In genomic region chr4:141458501-141458900, GRCh38 we compare ENCODE assay signal across 21 cellular contexts.
DNase-seq lines count a peak whose midpoint lies in the region; ATAC-seq, FAIRE-seq and TF ChIP-seq lines count a peak whose summit lies in the region.
"Had no signal": no experiment of that assay in that cellular context is flagged by ENCODE, and none has a peak within 500 bp of the region (broad histone marks: within the 10 kb centered on the region; RNA-seq: fewer than 3 reads in every experiment).

No MANE protein-coding gene starts in this region.

- DNase-seq in EH (ENCODE audit: low read depth) (peak; percentile 23), MG63 (peak; percentile 46), astrocyte (ENCODE audit: low read depth) (no peak), mesenchymal stem cell (no peak), NCI-H146 (lab: John Stamatoyannopoulos, UW) (no peak), posterior cingulate gyrus (no peak)
- no peak for DNase-seq in activated T-cell treated with anti-CD3 and anti-CD28 coated beads, Interleukin-2, amount 50 U/mL, for 4 hours
- no peak for DNase-seq in activated naive CD4-positive, alpha-beta T cell treated with anti-CD3 and anti-CD28 coated beads, Interleukin-2, amount 50 U/mL, for 72 hours (ENCODE audit: low spot score in 2 of 2)
- DNase-seq: activated CD4-positive, alpha-beta T cell treated with anti-CD3 and anti-CD28 coated beads for 36 hours; activated gamma-delta T cell treated with Interleukin-2 at 50 U/mL for 16 hours; AML-193; anterior cingulate cortex; lower lobe of right lung; naive B cell; NCI-H1417 treated with DMSO at 0.1 percent for 48 hours; NCI-H345; stimulated activated naive B cell treated with anti-CD40 and anti-IgM and Interleukin-4, amounts not matched to agents 10 μg/mL and 1 μg/mL and 100 μg/mL, for 72 hours; T-helper 9 cell; tibial artery had no signal

- peak overlapping the region in 1 of 2 experiments; percentile 48 for H3K18ac ChIP-seq in mesenchymal stem cell (ENCODE audit: low read depth in 1 of 2, low read length in 2 of 2)

- H3K9me3 ChIP-seq in MG63 (no peaks in the 10 kb centered on the region), astrocyte (ENCODE audit: insufficient read depth, low read depth, low read length) (no peaks in the 10 kb centered on the region), mesenchymal stem cell (ENCODE audit: control insufficient read depth, low read length) (no peaks in the 10 kb centered on the region)
- H3K9me3 ChIP-seq: gastroesophageal sphincter, lower lobe of right lung, tibial artery had no signal

- H3K9ac ChIP-seq in astrocyte (ENCODE audit: low read length) (no peak overlapping the region), mesenchymal stem cell (ENCODE audit: low read length) (no peak overlapping the region)

- no peak overlapping the region for H4K8ac ChIP-seq in mesenchymal stem cell (ENCODE audit: low read length)

- TF ChIP-seq CTCF in astrocyte (IDR thresholded peaks at IDR 0.05; ENCODE audit: insufficient read depth, low read depth, low read length), result no peak

- peak overlapping the region in 1 of 2 experiments; percentile 41 for H3K4ac ChIP-seq in mesenchymal stem cell (ENCODE audit: low read depth in 1 of 2, low read length in 2 of 2)

- H3K4me1 ChIP-seq in astrocyte (ENCODE audit: insufficient read depth, low read length), result no peaks in the 10 kb centered on the region
- H3K4me1 ChIP-seq in mesenchymal stem cell (ENCODE audit: control insufficient read depth, insufficient read depth, low read depth, low read length), result peaks cover 2% of the 10 kb centered on the region
- H3K4me1 ChIP-seq: gastroesophageal sphincter, lower lobe of right lung, tibial artery had no signal

- H3K4me3 ChIP-seq in MG63 (no peak overlapping the region), astrocyte (ENCODE audit: insufficient read depth, low read depth, low read length) (no peak overlapping the region), mesenchymal stem cell (ENCODE audit: insufficient read depth in 1 of 2, low read depth in 1 of 2, low read length in 2 of 2) (no peak overlapping the region)
- H3K4me3 ChIP-seq: gastroesophageal sphincter, K562, lower lobe of right lung, tibial artery had no signal

- no peaks in the 10 kb centered on the region for H3K79me2 ChIP-seq in astrocyte (ENCODE audit: insufficient read depth, low read length)

- no peaks in the 10 kb centered on the region for H3K27me3 Mint-ChIP-seq in astrocyte (ENCODE audit: low read depth, unreplicated experiment)
- H3K27me3 Mint-ChIP-seq in activated T-cell treated with anti-CD3 and anti-CD28 coated beads, Interleukin-2, amount 50 U/mL, for 4 hours (ENCODE audit: low read depth), result no peaks in the 10 kb centered on the region
- H3K27me3 Mint-ChIP-seq: naive B cell; stimulated activated naive B cell treated with anti-CD40 and anti-IgM and Interleukin-4, amounts not matched to agents 10 μg/mL and 1 μg/mL and 100 μg/mL, for 72 hours had no signal

- intact Hi-C loops in posterior cingulate gyrus (cut with DNase I), result no loop called here

- no peak overlapping the region for H2BK120ac ChIP-seq in mesenchymal stem cell (ENCODE audit: low read depth, low read length)

- H3K4me1 Mint-ChIP-seq in astrocyte (ENCODE audit: low read depth, unreplicated experiment), result peaks cover 4% of the 10 kb centered on the region
- no peaks in the 10 kb centered on the region for H3K4me1 Mint-ChIP-seq in activated T-cell treated with anti-CD3 and anti-CD28 coated beads, Interleukin-2, amount 50 U/mL, for 4 hours (ENCODE audit: low read depth)
- H3K4me1 Mint-ChIP-seq: activated CD4-positive, alpha-beta T cell treated with anti-CD3 and anti-CD28 coated beads for 36 hours; naive B cell; stimulated activated naive B cell treated with anti-CD40 and anti-IgM and Interleukin-4, amounts not matched to agents 10 μg/mL and 1 μg/mL and 100 μg/mL, for 72 hours had no signal

- WGBS in mesenchymal stem cell, result 87% methylated on average over 3 of the region's 3 CpGs

- H2AFZ ChIP-seq in astrocyte (ENCODE audit: low read depth, low read length) (no peak overlapping the region), mesenchymal stem cell (ENCODE audit: low read depth, low read length) (peak overlapping the region; percentile 27)

- H3K36me3 ChIP-seq in MG63, result no peaks in the 10 kb centered on the region
- H3K36me3 ChIP-seq in astrocyte (ENCODE audit: insufficient read depth, low read length), result no peaks in the 10 kb centered on the region
- H3K36me3 ChIP-seq in mesenchymal stem cell (ENCODE audit: control insufficient read depth in 1 of 2, insufficient read depth in 2 of 2, low read depth in 1 of 2, low read length in 2 of 2), result no peaks in the 10 kb centered on the region
- H3K36me3 ChIP-seq: gastroesophageal sphincter, lower lobe of right lung, tibial artery had no signal

- H3K27ac ChIP-seq in astrocyte (ENCODE audit: low read depth, low read length) (no peak overlapping the region), mesenchymal stem cell (ENCODE audit: low read length, poor library complexity, severe bottlenecking) (no peak overlapping the region)
- H3K27ac ChIP-seq: gastroesophageal sphincter, lower lobe of right lung, tibial artery had no signal

- no peak overlapping the region for H3K27ac Mint-ChIP-seq in astrocyte (ENCODE audit: unreplicated experiment)
- H3K27ac Mint-ChIP-seq in activated naive CD4-positive, alpha-beta T cell treated with anti-CD3 and anti-CD28 coated beads, Interleukin-2, amount 50 U/mL, for 72 hours, result no peak overlapping the region
- H3K27ac Mint-ChIP-seq: activated CD4-positive, alpha-beta T cell treated with anti-CD3 and anti-CD28 coated beads for 36 hours; naive B cell; stimulated activated naive B cell treated with anti-CD40 and anti-IgM and Interleukin-4, amounts not matched to agents 10 μg/mL and 1 μg/mL and 100 μg/mL, for 72 hours had no signal

- ATAC-seq in activated T-cell treated with anti-CD3 and anti-CD28 coated beads, Interleukin-2, amount 50 U/mL, for 4 hours, result no peak
- ATAC-seq in activated naive CD4-positive, alpha-beta T cell treated with anti-CD3 and anti-CD28 coated beads, Interleukin-2, amount 50 U/mL, for 72 hours, result no peak
- ATAC-seq: activated CD4-positive, alpha-beta T cell treated with anti-CD3 and anti-CD28 coated beads for 36 hours; gastroesophageal sphincter; K562; lower lobe of right lung; stimulated activated naive B cell treated with anti-CD40 and anti-IgM and Interleukin-4, amounts not matched to agents 10 μg/mL and 1 μg/mL and 100 μg/mL, for 72 hours had no signal

- H2AK5ac ChIP-seq in mesenchymal stem cell (ENCODE audit: low read length, severe bottlenecking), result no peak overlapping the region

- no peak overlapping the region for H3K4me3 Mint-ChIP-seq in astrocyte (ENCODE audit: unreplicated experiment)
- no peak overlapping the region for H3K4me3 Mint-ChIP-seq in activated T-cell treated with anti-CD3 and anti-CD28 coated beads, Interleukin-2, amount 50 U/mL, for 4 hours
- H3K4me3 Mint-ChIP-seq: activated CD4-positive, alpha-beta T cell treated with anti-CD3 and anti-CD28 coated beads for 36 hours; naive B cell; stimulated activated naive B cell treated with anti-CD40 and anti-IgM and Interleukin-4, amounts not matched to agents 10 μg/mL and 1 μg/mL and 100 μg/mL, for 72 hours had no signal

- FAIRE-seq in astrocyte (lab: Jason Lieb, UNC), result peak; percentile 52
- FAIRE-seq: K562 had no signal

- H2BK15ac ChIP-seq in mesenchymal stem cell (ENCODE audit: low read depth, poor library complexity, severe bottlenecking), result no peak overlapping the region

- no peaks in the 10 kb centered on the region for H4K20me1 ChIP-seq in astrocyte (ENCODE audit: insufficient read depth, low read length)

- no peak overlapping the region for H3K23ac ChIP-seq in mesenchymal stem cell (ENCODE audit: low read length in 2 of 2)

- H3K79me1 ChIP-seq in mesenchymal stem cell (replicated peaks; ENCODE audit: low read length, poor library complexity, severe bottlenecking), result no peaks in the 10 kb centered on the region

- H3K9me3 Mint-ChIP-seq in astrocyte (ENCODE audit: unreplicated experiment), result no peaks in the 10 kb centered on the region
- H3K9me3 Mint-ChIP-seq in activated T-cell treated with anti-CD3 and anti-CD28 coated beads, Interleukin-2, amount 50 U/mL, for 4 hours, result no peaks in the 10 kb centered on the region
- no peaks in the 10 kb centered on the region for H3K9me3 Mint-ChIP-seq in activated naive CD4-positive, alpha-beta T cell treated with anti-CD3 and anti-CD28 coated beads, Interleukin-2, amount 50 U/mL, for 72 hours

- no peaks in the 10 kb centered on the region for H3K36me3 Mint-ChIP-seq in astrocyte (ENCODE audit: low read depth, unreplicated experiment)
- no peaks in the 10 kb centered on the region for H3K36me3 Mint-ChIP-seq in activated T-cell treated with anti-CD3 and anti-CD28 coated beads, Interleukin-2, amount 50 U/mL, for 4 hours (ENCODE audit: insufficient read depth)
- H3K36me3 Mint-ChIP-seq in activated naive CD4-positive, alpha-beta T cell treated with anti-CD3 and anti-CD28 coated beads, Interleukin-2, amount 50 U/mL, for 72 hours, result no peaks in the 10 kb centered on the region
- H3K36me3 Mint-ChIP-seq: naive B cell; stimulated activated naive B cell treated with anti-CD40 and anti-IgM and Interleukin-4, amounts not matched to agents 10 μg/mL and 1 μg/mL and 100 μg/mL, for 72 hours had no signal

- H2BK5ac ChIP-seq in mesenchymal stem cell (ENCODE audit: low read depth, low read length, poor library complexity, severe bottlenecking), result no peak overlapping the region

- no peak overlapping the region for H4K91ac ChIP-seq in mesenchymal stem cell (ENCODE audit: low read length)

- peak overlapping the region in 1 of 2 experiments; percentile 71 for H3K14ac ChIP-seq in mesenchymal stem cell (ENCODE audit: low read length in 2 of 2)

- no peaks in the 10 kb centered on the region for H3K27me3 ChIP-seq in MG63
- no peaks in the 10 kb centered on the region for H3K27me3 ChIP-seq in astrocyte (ENCODE audit: insufficient read depth, low read length)
- H3K27me3 ChIP-seq in mesenchymal stem cell (ENCODE audit: control insufficient read depth in 1 of 2, insufficient read depth in 1 of 2, low read length in 2 of 2), result no peaks in the 10 kb centered on the region
- H3K27me3 ChIP-seq: gastroesophageal sphincter, tibial artery had no signal

- no peak overlapping the region for H3K4me2 ChIP-seq in astrocyte (ENCODE audit: low read length)
- no peak overlapping the region for H3K4me2 ChIP-seq in mesenchymal stem cell (ENCODE audit: low read length, poor library complexity, severe bottlenecking)

- H2BK12ac ChIP-seq in mesenchymal stem cell (ENCODE audit: low read length in 2 of 2), result no peak overlapping the region

Comparison
In these comparisons a context has a peak if more than half of its experiments do, and no peak if none do; other contexts are left out.
1. DNase-seq: peak in EH (single experiment) and MG63 (single experiment); none in astrocyte (single experiment), mesenchymal stem cell (single experiment), activated T-cell treated with anti-CD3 and anti-CD28 coated beads, Interleukin-2, amount 50 U/mL, for 4 hours (single experiment), NCI-H146 (single experiment), activated naive CD4-positive, alpha-beta T cell treated with anti-CD3 and anti-CD28 coated beads, Interleukin-2, amount 50 U/mL, for 72 hours (0 of 2) and posterior cingulate gyrus (0 of 10).